ENCODE assay signal across 2 cellular contexts in genomic region chr14:88364710-88365413, GRCh38.
TF ChIP-seq lines count a peak whose summit lies in the region.

No MANE protein-coding gene starts in this region.

TF ChIP-seq in HepG2, 621 proteins besides CTCF, POLR2A, EP300 and RAD21:
- peak; percentile 47; the same call in 1 of the 2 replicates for TF ChIP-seq RAD51 (IDR thresholded peaks at IDR 0.05; ENCODE audit: borderline replicate concordance)
- TF ChIP-seq GFI1 (CRISPR knock-in tag; IDR thresholded peaks at IDR 0.05; ENCODE audit: borderline replicate concordance), result no peak

TF ChIP-seq in HEK293T, 16 proteins besides CTCF, POLR2A, EP300 and RAD21:
- TF ChIP-seq ZNF384 (IDR thresholded peaks at IDR 0.05) (no peak), CTBP1 (IDR thresholded peaks at IDR 0.05; ENCODE audit: borderline replicate concordance) (no peak), SUZ12 (IDR thresholded peaks at IDR 0.05) (no peak), SP1 (IDR thresholded peaks at IDR 0.05) (no peak), PKNOX1 (IDR thresholded peaks at IDR 0.05) (no peak), NFRKB (IDR thresholded peaks at IDR 0.05) (no peak), L3MBTL2 (conservative IDR thresholded peaks at IDR 0.05) (no peak), HDGF (IDR thresholded peaks at IDR 0.05; ENCODE audit: borderline replicate concordance) (no peak), ELF4 (IDR thresholded peaks at IDR 0.05) (no peak), ARNT (IDR thresholded peaks at IDR 0.05) (no peak), FOXM1 (IDR thresholded peaks at IDR 0.05; ENCODE audit: borderline replicate concordance) (no peak), LEF1 (IDR thresholded peaks at IDR 0.05; ENCODE audit: borderline replicate concordance) (no peak), FOXA1 (IDR thresholded peaks at IDR 0.05) (no peak), BHLHE40 (IDR thresholded peaks at IDR 0.05; ENCODE audit: borderline replicate concordance) (no peak), FOXK2 (IDR thresholded peaks at IDR 0.05) (no peak), TARDBP (IDR thresholded peaks at IDR 0.05) (no peak)
